12 cellular contexts compared by ENCODE assay signal in genomic region chr19:53769696-53770309, GRCh38. TPM values are rescaled to one million over a fixed set of nuclear protein-coding genes. Genes with fewer than 3 reads are reported as not detected.
DNase-seq lines count a peak whose midpoint lies in the region; ATAC-seq, FAIRE-seq and TF ChIP-seq lines count a peak whose summit lies in the region.
"Not testable (repeated sequence)": the region's sequence is repeated elsewhere in the genome, so short reads cannot be mapped to it uniquely, and the experiment has no call there.
"Had no signal": no experiment of that assay in that cellular context is flagged by ENCODE, and none has a peak within 500 bp of the region (broad histone marks: within the 10 kb centered on the region; RNA-seq: fewer than 3 reads in every experiment).

No MANE protein-coding gene starts in this region.

- not testable (repeated sequence) for DNase-seq in H9; K562 (ENCODE audit: extremely low read depth in 1 of 4, low spot score in 3 of 4); endothelial cell (ENCODE audit: low spot score); HepG2 (ENCODE audit: low spot score); mesendoderm; upper lobe of left lung
- peak; percentile 45 for DNase-seq in posterior vena cava (ENCODE audit: low spot score)

- not testable (repeated sequence) for H2BK20ac ChIP-seq in H9 (ENCODE audit: low read depth, low read length, poor library complexity, severe bottlenecking)

- H3K4me1 ChIP-seq in H9 (ENCODE audit: insufficient read depth, low read length); HepG2 (ENCODE audit: insufficient read depth, low read length); mesendoderm (ENCODE audit: control insufficient read depth, low read depth, low read length); upper lobe of left lung: not testable (repeated sequence)
- peaks cover 5 to 11% of the 10 kb centered on the region in 2 experiments; a peak in 4 of 5 replicates for H3K4me1 ChIP-seq in K562 (replicated peaks in 1 of 2; ENCODE audit: control insufficient read depth in 2 of 2, insufficient read depth in 2 of 2, low read length in 2 of 2)

- H4K91ac ChIP-seq in H9 (ENCODE audit: insufficient read length, low read depth, low read length) = peak overlapping the region; percentile 45

- H3K27me3 ChIP-seq in H9 (ENCODE audit: insufficient read depth, low read length); K562 (ENCODE audit: control insufficient read depth in 2 of 2, insufficient read depth in 2 of 2, low read length in 2 of 2); HepG2 (ENCODE audit: control insufficient read depth in 1 of 2, insufficient read depth in 2 of 2, low read length in 2 of 2); mesendoderm (ENCODE audit: insufficient read depth, low read length, poor library complexity); upper lobe of left lung: not testable (repeated sequence)

- H3K9me3 ChIP-seq in H9 (ENCODE audit: control insufficient read depth, low read depth, low read length); K562 (replicated peaks; ENCODE audit: control insufficient read depth, insufficient read depth, low read depth, low read length); HepG2 (ENCODE audit: low read length); upper lobe of left lung: not testable (repeated sequence)

- CTCF ChIA-PET in K562 (lab: Yijun Ruan, JAX; ENCODE audit: low intra/inter-chr PET ratio); HepG2 (lab: Yijun Ruan, JAX; ENCODE audit: low intra/inter-chr PET ratio, low total read pairs): not testable (repeated sequence)

- not testable (repeated sequence) for TF ChIP-seq EP300 in K562 (IDR thresholded peaks at IDR 0.05; ENCODE audit: low read length); HepG2 (IDR thresholded peaks at IDR 0.05; ENCODE audit: low read depth in 2 of 2, low read length in 2 of 2); HepG2 (CRISPR knock-in tag; IDR thresholded peaks at IDR 0.05; ENCODE audit: borderline replicate concordance); upper lobe of left lung (IDR thresholded peaks at IDR 0.05)

- not testable (repeated sequence) for H2BK5ac ChIP-seq in H9 (ENCODE audit: insufficient read length, low read length)
- peak overlapping the region; percentile 89 for H2BK5ac ChIP-seq in mesendoderm (ENCODE audit: low read length)

- H3K4me3 ChIP-seq in K562; HepG2 (replicated peaks in 1 of 3; ENCODE audit: insufficient read depth in 1 of 3, low read depth in 2 of 3, low read length in 3 of 3); mesendoderm (ENCODE audit: low read length); upper lobe of left lung: not testable (repeated sequence)

- H2AK5ac ChIP-seq in H9 (ENCODE audit: insufficient read length, low read length) = not testable (repeated sequence)
- peak overlapping the region; percentile 96 for H2AK5ac ChIP-seq in mesendoderm (ENCODE audit: low read length)

- not testable (repeated sequence) for TF ChIP-seq RAD21 in K562 (CRISPR knock-in tag; conservative IDR thresholded peaks at IDR 0.05 in 1 of 2, IDR thresholded peaks at IDR 0.05 in 1 of 2); HepG2 (CRISPR knock-in tag; IDR thresholded peaks at IDR 0.05)

- POLR2A ChIA-PET in K562 (lab: Yijun Ruan, JAX) = interaction anchor here (0.6 kb wide), 1 partner anchor 96 kb away, joined by 3 read pairs; no protein-coding TSS in a partner anchor
- POLR2A ChIA-PET in HepG2 (lab: Yijun Ruan, JAX) = not testable (repeated sequence)

- H3K27ac ChIP-seq in H9 (ENCODE audit: insufficient read length, low read depth, low read length); K562 (ENCODE audit: extremely low read depth, low read depth, low read length); HepG2 (ENCODE audit: extremely low read length, insufficient read depth, low read length): not testable (repeated sequence)
- peak overlapping the region; percentile 89 for H3K27ac ChIP-seq in mesendoderm (ENCODE audit: low read depth, low read length)
- H3K27ac ChIP-seq in upper lobe of left lung = peak overlapping the region; percentile 43 to 86 (median 58)

- H3K4me3 Mint-ChIP-seq in H9; endothelial cell (ENCODE audit: unreplicated experiment): not testable (repeated sequence)

- TF ChIP-seq POLR2A in K562 (conservative IDR thresholded peaks at IDR 0.05); HepG2 (IDR thresholded peaks at IDR 0.05; ENCODE audit: insufficient read depth in 1 of 2, low read depth in 2 of 2, low read length in 2 of 2); upper lobe of left lung (IDR thresholded peaks at IDR 0.05): not testable (repeated sequence)

- H4K8ac ChIP-seq in H9 (replicated peaks; ENCODE audit: insufficient read length, low read depth, low read length); mesendoderm (ENCODE audit: low read depth, low read length): not testable (repeated sequence)

- H3K4me2 ChIP-seq in H9 (ENCODE audit: insufficient read depth, insufficient read length, low read length); HepG2 (ENCODE audit: low read depth, low read length); mesendoderm (ENCODE audit: low read length): not testable (repeated sequence)
- H3K4me2 ChIP-seq in K562 (ENCODE audit: insufficient read depth, low read length) = 0 out of 2 replicates have a peak overlapping the region, but pooled peaks have one; percentile 33

- H3K27me3 Mint-ChIP-seq in H9 (ENCODE audit: low read depth); endothelial cell (ENCODE audit: unreplicated experiment): not testable (repeated sequence)

- H3K27ac Mint-ChIP-seq in H9 = not testable (repeated sequence)
- peak overlapping the region; percentile 93 for H3K27ac Mint-ChIP-seq in endothelial cell (ENCODE audit: unreplicated experiment)

- not testable (repeated sequence) for H3K36me3 ChIP-seq in K562 (ENCODE audit: control insufficient read depth, insufficient read depth, low read length); HepG2 (replicated peaks in 1 of 2; ENCODE audit: control insufficient read depth in 1 of 2, insufficient read depth in 2 of 2, low read length in 2 of 2); mesendoderm (ENCODE audit: control insufficient read depth, insufficient read depth, low read length); upper lobe of left lung

- intact Hi-C loops in K562 (cut with micrococcal nuclease); HepG2 (cut with micrococcal nuclease; ENCODE audit: unreplicated experiment); posterior vena cava (cut with DNase I): not testable (repeated sequence)

- not testable (repeated sequence) for H2BK12ac ChIP-seq in H9 (ENCODE audit: insufficient read length, low read depth, low read length)

- not testable (repeated sequence) for TF ChIP-seq CTCF in H9 (conservative IDR thresholded peaks at IDR 0.05); K562 (IDR thresholded peaks at IDR 0.05 in 2 of 3, conservative IDR thresholded peaks at IDR 0.05 in 1 of 3; ENCODE audit: insufficient read depth in 2 of 3, low read depth in 1 of 3, low read length in 3 of 3); endothelial cell (IDR thresholded peaks at IDR 0.05; ENCODE audit: unreplicated experiment); HepG2 (CRISPR knock-in tag; IDR thresholded peaks at IDR 0.05); upper lobe of left lung (IDR thresholded peaks at IDR 0.05)

- H2AFZ ChIP-seq in H9 (ENCODE audit: low read length); K562 (ENCODE audit: low read depth, low read length); HepG2 (ENCODE audit: low read length): not testable (repeated sequence)

- not testable (repeated sequence) for H3K79me1 ChIP-seq in H9 (ENCODE audit: insufficient read depth, low read depth, low read length, poor library complexity, severe bottlenecking); mesendoderm (ENCODE audit: low read length)

- H3K14ac ChIP-seq in H9 (ENCODE audit: insufficient read depth, low read length) = not testable (repeated sequence)

- not testable (repeated sequence) for BruUV-seq in K562 (replicated peaks; lab: Mats Ljungman, UMichigan); HepG2 (replicated peaks; lab: Mats Ljungman, UMichigan)

- no CpG with 5 or more reads among the region's 12 CpGs for WGBS in H9 (ENCODE audit: extremely low coverage, insufficient read length, low lambda C conversion rate)
- 21% methylated on average over 8 of the region's 12 CpGs for WGBS in K562 (ENCODE audit: insufficient coverage, low coverage, missing lambda C conversion rate)
- 64% methylated on average over 11 of the region's 12 CpGs for WGBS in HepG2 (ENCODE audit: low lambda C conversion rate)
- no CpG with 5 or more reads among the region's 12 CpGs for WGBS in mesendoderm (ENCODE audit: extremely low coverage, insufficient coverage, low lambda C conversion rate)
- 92 to 94% methylated on average over 8 to 12 of the region's 12 CpGs for WGBS in upper lobe of left lung, 2 donors

- H3K79me2 ChIP-seq in H9 (ENCODE audit: insufficient read depth, low read length); K562 (ENCODE audit: control insufficient read depth, insufficient read depth, low read length); HepG2 (ENCODE audit: insufficient read depth, low read length); mesendoderm (ENCODE audit: control insufficient read depth, insufficient read depth, low read length): not testable (repeated sequence)

- H3T11ph ChIP-seq in H9 (ENCODE audit: low read length) = not testable (repeated sequence)

- not testable (repeated sequence) for ATAC-seq in K562; HepG2; upper lobe of left lung (ENCODE audit: low FRiP score in 2 of 2)

- not testable (repeated sequence) for H3K56ac ChIP-seq in H9 (ENCODE audit: insufficient read length, low read depth, low read length)
- peak overlapping the region; percentile 75 for H3K56ac ChIP-seq in mesendoderm (ENCODE audit: low read length)

- not testable (repeated sequence) for H3K18ac ChIP-seq in H9 (ENCODE audit: insufficient read length, low read depth, low read length)
- peak overlapping the region; percentile 36 for H3K18ac ChIP-seq in mesendoderm (ENCODE audit: low read length)

- not testable (repeated sequence) for H3K9ac ChIP-seq in H9 (ENCODE audit: extremely low read depth, insufficient read length, low read length); K562 (ENCODE audit: insufficient read depth in 1 of 2, low read depth in 2 of 2, low read length in 2 of 2); HepG2 (ENCODE audit: insufficient read depth, low read depth, low read length)
- peak overlapping the region; percentile 11 for H3K9ac ChIP-seq in mesendoderm (ENCODE audit: low read length)

- H3K4me1 Mint-ChIP-seq in H9 (peaks cover 40 to 43% of the 10 kb centered on the region in 2 experiments), endothelial cell (ENCODE audit: unreplicated experiment) (peaks cover 16% of the 10 kb centered on the region)

- H2BK120ac ChIP-seq in H9 (ENCODE audit: low read depth, low read length, poor library complexity, severe bottlenecking) = not testable (repeated sequence)
- peak overlapping the region; percentile 31 for H2BK120ac ChIP-seq in mesendoderm (ENCODE audit: low read depth, low read length)

- peak overlapping the region; percentile 19; the same call in 1 of the 2 replicates for H3K4ac ChIP-seq in H9 (ENCODE audit: low read depth, low read length)
- peak overlapping the region; percentile 92 for H3K4ac ChIP-seq in mesendoderm (ENCODE audit: low read depth, low read length)

- not testable (repeated sequence) for H3K9me3 Mint-ChIP-seq in H9; endothelial cell (ENCODE audit: unreplicated experiment)

- H4K5ac ChIP-seq in H9 (ENCODE audit: insufficient read length, low read depth, low read length); mesendoderm (ENCODE audit: low read length): not testable (repeated sequence)

- not testable (repeated sequence) for H4K20me1 ChIP-seq in H9 (ENCODE audit: control insufficient read depth, insufficient read depth, insufficient read length); K562 (replicated peaks; ENCODE audit: control insufficient read depth, insufficient read depth, low read length); HepG2 (ENCODE audit: insufficient read depth, low read length)

- not testable (repeated sequence) for FAIRE-seq in K562 (lab: Jason Lieb, UNC); HepG2 (lab: Jason Lieb, UNC)

- not testable (repeated sequence) for H3K23ac ChIP-seq in H9 (ENCODE audit: insufficient read length, low read depth, low read length); mesendoderm (ENCODE audit: low read length)

- H3K9me1 ChIP-seq in K562 (ENCODE audit: control insufficient read depth, insufficient read depth, low read length) = not testable (repeated sequence)

- H2BK15ac ChIP-seq in H9 (ENCODE audit: low read depth, low read length) = not testable (repeated sequence)
- H2BK15ac ChIP-seq in mesendoderm (replicated peaks; ENCODE audit: low read depth) = peak overlapping the region; percentile 5

- H3K23me2 ChIP-seq in H9 (ENCODE audit: insufficient read length, low read depth, low read length, poor library complexity, severe bottlenecking) = not testable (repeated sequence)

- not testable (repeated sequence) for H3K36me3 Mint-ChIP-seq in H9 (ENCODE audit: insufficient read depth in 1 of 3, low read depth in 3 of 3); endothelial cell (ENCODE audit: low read depth, unreplicated experiment)

- in situ Hi-C loops in K562 (cut with MboI); HepG2 (cut with HindIII; ENCODE audit: extremely low pct_ligation_motif_present, low pct_unique_long_range_greater_than_20kb): not testable (repeated sequence)

RNA-seq across cellular contexts. Expression of gene NLRP12, which starts 54.3 kb away (rescaled TPM):
- total RNA-seq in H9 (2021) = 3.6 and 4.0 TPM in 2 replicates
- total RNA-seq in K562 (2011; cell fraction: chromatin; rRNA removed; ENCODE audit: low replicate concordance) = not detected in 2 replicates
- total RNA-seq in K562 (2011; cell fraction: nucleolus; rRNA removed) = not detected in 2 replicates
- not detected in 2 replicates for total RNA-seq in K562 (2011; cell fraction: nucleoplasm; rRNA removed)
- not detected in 2 replicates for total RNA-seq in K562 (2014; rRNA removed)
- not detected in 2 replicates for total RNA-seq in K562 (2014; rRNA removed; fragmentation: Illumina TruSeq; extraction: Trizol)
- not detected in 2 replicates for total RNA-seq in K562 (2015; rRNA removed; fragmentation: Illumina TruSeq; extraction: Trizol)
- total RNA-seq in K562 (2021) = 0.04 TPM in 1 of 2 replicates, not detected in the other
- not detected in 2 replicates for polyA plus RNA-seq in K562 (2011; rRNA removed)
- polyA plus RNA-seq in K562 (2011; cell fraction: cytosol; rRNA removed) = not detected in 2 replicates
- 0.03 TPM in 1 of 2 replicates, not detected in the other for polyA plus RNA-seq in K562 (2011; cell fraction: nucleus; rRNA removed)
- polyA plus RNA-seq in K562 (2012) = 0.03 and 0.28 TPM in 2 replicates
- polyA plus RNA-seq in K562 (2014; fragmentation: Illumina TruSeq; extraction: Trizol) = not detected in 2 replicates
- not detected for polyA plus RNA-seq in K562 (2014; fragmentation: Nextera tagmentation; extraction: Ambion mirVana)
- 0.03 TPM in 1 of 2 replicates, not detected in the other for polyA plus RNA-seq in K562 (2014; rRNA removed)
- polyA minus RNA-seq in K562 (2011; rRNA and poly(A)+ RNA removed) = not detected in 2 replicates
- polyA minus RNA-seq in K562 (2011; cell fraction: cytosol; rRNA and poly(A)+ RNA removed) = not detected in 2 replicates
- not detected in 2 replicates for polyA minus RNA-seq in K562 (2011; cell fraction: nucleus; rRNA and poly(A)+ RNA removed)
- 2.1 TPM for total RNA-seq in endothelial cell (ENCODE audit: unreplicated experiment)
- 0.10 and 0.15 TPM in 2 replicates for total RNA-seq in HepG2 (2016; rRNA removed; fragmentation: Illumina TruSeq; extraction: Trizol)
- 0.09 TPM in 1 of 2 replicates, not detected in the other for total RNA-seq in HepG2 (2016; cell fraction: cytosol; rRNA removed; fragmentation: Illumina TruSeq; extraction: Trizol; ENCODE audit: low read depth)
- 0.04 and 0.10 TPM in 2 replicates for total RNA-seq in HepG2 (2016; cell fraction: insoluble cytoplasmic fraction; rRNA removed; fragmentation: Illumina TruSeq; extraction: Trizol)
- total RNA-seq in HepG2 (2016; cell fraction: membrane; rRNA removed; fragmentation: Illumina TruSeq; extraction: Trizol) = 0.07 TPM in 1 of 2 replicates, not detected in the other
- not detected in 2 replicates for total RNA-seq in HepG2 (2016; cell fraction: nucleus; rRNA removed; fragmentation: Illumina TruSeq; extraction: Trizol)
- polyA plus RNA-seq in HepG2 (2011; rRNA removed) = 0.20 and 0.21 TPM in 2 replicates
- polyA plus RNA-seq in HepG2 (2011; cell fraction: cytosol; rRNA removed) = 0.23 and 0.40 TPM in 2 replicates
- 0.07 and 0.08 TPM in 2 replicates for polyA plus RNA-seq in HepG2 (2011; cell fraction: nucleus; rRNA removed)
- 0.07 and 0.11 TPM in 2 replicates for polyA plus RNA-seq in HepG2 (2012)
- polyA plus RNA-seq in HepG2 (2016; cell fraction: cytosol; fragmentation: Illumina TruSeq; extraction: Trizol; ENCODE audit: low read depth) = 0.02 TPM in 1 of 2 replicates, not detected in the other
- 0.11 and 0.13 TPM in 2 replicates for polyA plus RNA-seq in HepG2 (2016; cell fraction: insoluble cytoplasmic fraction; fragmentation: Illumina TruSeq; extraction: Trizol; ENCODE audit: low read depth)
- 0.07 TPM in 1 of 2 replicates, not detected in the other for polyA plus RNA-seq in HepG2 (2016; cell fraction: membrane; fragmentation: Illumina TruSeq; extraction: Trizol; ENCODE audit: low read depth)
- 0.15 TPM in 1 of 2 replicates, not detected in the other for polyA plus RNA-seq in HepG2 (2016; cell fraction: nucleus; fragmentation: Illumina TruSeq; extraction: Trizol; ENCODE audit: insufficient read depth, low read depth)
- 0.24 TPM in 1 of 2 replicates, not detected in the other for polyA minus RNA-seq in HepG2 (2011; rRNA and poly(A)+ RNA removed; ENCODE audit: low replicate concordance)
- not detected in 2 replicates for polyA minus RNA-seq in HepG2 (2011; cell fraction: cytosol; rRNA and poly(A)+ RNA removed)
- 0.12 and 0.13 TPM in 2 replicates for polyA minus RNA-seq in HepG2 (2011; cell fraction: nucleus; rRNA and poly(A)+ RNA removed)
- 1.0 TPM for polyA plus RNA-seq in mesendoderm (2013, experiment 1 of 2)
- polyA plus RNA-seq in mesendoderm (2013, experiment 2 of 2) = 0.95 TPM
- 1 to 10 TPM; 1.8 to 2.0 TPM for total RNA-seq in posterior vena cava
- 10 to 100 TPM in 1 of 6 donors, 1 to 10 TPM in 5; 3.1 to 10.3 (median 6.7) TPM for total RNA-seq in upper lobe of left lung
- total RNA-seq: A172; A673; CD4-positive, alpha-beta memory T cell; HFFc6 had no signal
- polyA plus RNA-seq: BJ; CD4-positive, alpha-beta memory T cell had no signal
